Comparison of ENCODE assay signal across 8 cellular contexts in genomic region chr22:39316440-39317083, GRCh38. TPM values are rescaled to one million over a fixed set of nuclear protein-coding genes. Genes with fewer than 3 reads are reported as not detected.
DNase-seq lines count a peak whose midpoint lies in the region; ATAC-seq and TF ChIP-seq lines count a peak whose summit lies in the region.

No MANE protein-coding gene starts in this region.

- no peak overlapping the region for H2AFZ ChIP-seq in DND-41 (ENCODE audit: low read depth, low read length)

- ATAC-seq in DND-41 (ENCODE audit: insufficient read depth, low read depth) (peak; percentile 42), GM19455 (IDR thresholded peaks at IDR 0.05; ENCODE audit: unreplicated experiment) (no peak), HG02852 (IDR thresholded peaks at IDR 0.05; ENCODE audit: unreplicated experiment) (no peak)

- intact Hi-C loops in left ventricle myocardium inferior (cut with micrococcal nuclease), result no loop called here

- DNase-seq in DND-41 (peak; percentile 75), MG63 (peak; percentile 80), T-helper 1 cell (peak; percentile 44 to 83 (median 65)), amniotic epithelial cell (ENCODE audit: low read depth) (peak; percentile 93), left ventricle myocardium inferior (peak; percentile 61)

- H4K20me1 ChIP-seq in DND-41 (ENCODE audit: insufficient read depth, low read length), result peaks cover 75% of the 10 kb centered on the region

- peak overlapping the region; percentile 69 for H3K4me2 ChIP-seq in DND-41 (ENCODE audit: insufficient read depth, low read length)

- H3K9me3 ChIP-seq in DND-41 (ENCODE audit: insufficient read depth, low read length, severe bottlenecking) (no peaks in the 10 kb centered on the region), MG63 (peaks cover 4% of the 10 kb centered on the region; the same call in 1 of the 2 replicates), left ventricle myocardium inferior (replicated peaks) (no peaks in the 10 kb centered on the region)

- peak overlapping the region in 1 of 2 experiments; percentile 44; a peak in 1 of 4 replicates for H3K4me3 ChIP-seq in DND-41 (ENCODE audit: low read depth in 1 of 2, low read length in 2 of 2)
- H3K4me3 ChIP-seq in MG63, result peak overlapping the region; percentile 91
- peak overlapping the region; percentile 87 for H3K4me3 ChIP-seq in left ventricle myocardium inferior
- peak overlapping the region; percentile 48 for H3K4me3 ChIP-seq in rectal smooth muscle tissue (ENCODE audit: low read length)

- H3K4me1 ChIP-seq in DND-41 (ENCODE audit: insufficient read depth, low read length), result peaks cover 52% of the 10 kb centered on the region
- H3K4me1 ChIP-seq in left ventricle myocardium inferior, result peaks cover 83% of the 10 kb centered on the region
- peaks cover 20% of the 10 kb centered on the region for H3K4me1 ChIP-seq in rectal smooth muscle tissue (ENCODE audit: control insufficient read depth, insufficient read depth, low read length)

- H3K9ac ChIP-seq in DND-41 (ENCODE audit: low read depth, low read length), result peak overlapping the region; percentile 79
- no peak overlapping the region for H3K9ac ChIP-seq in rectal smooth muscle tissue (ENCODE audit: low read length)

- H3K27me3 ChIP-seq in DND-41 (ENCODE audit: insufficient read depth, low read length, poor library complexity), result no peaks in the 10 kb centered on the region
- no peaks in the 10 kb centered on the region; the same call in 1 of the 2 replicates for H3K27me3 ChIP-seq in MG63
- H3K27me3 ChIP-seq in left ventricle myocardium inferior (ENCODE audit: low read depth), result no peaks in the 10 kb centered on the region
- no peaks in the 10 kb centered on the region for H3K27me3 ChIP-seq in rectal smooth muscle tissue (ENCODE audit: control insufficient read depth, insufficient read depth, low read length)

- H3K36me3 ChIP-seq in DND-41 (ENCODE audit: insufficient read depth, low read length) (peaks cover 77% of the 10 kb centered on the region), MG63 (peaks cover 77% of the 10 kb centered on the region), left ventricle myocardium inferior (peaks cover 66% of the 10 kb centered on the region), rectal smooth muscle tissue (ENCODE audit: control insufficient read depth, insufficient read depth, low read length) (peaks cover 61% of the 10 kb centered on the region)

- TF ChIP-seq CTCF in DND-41 (IDR thresholded peaks at IDR 0.05; ENCODE audit: borderline replicate concordance, extremely low read depth, low read length, poor library complexity, severe bottlenecking), result peak; percentile 88
- peak; percentile 85 for TF ChIP-seq CTCF in left ventricle myocardium inferior (IDR thresholded peaks at IDR 0.05; ENCODE audit: borderline replicate concordance)

- H3K79me2 ChIP-seq in DND-41 (ENCODE audit: insufficient read depth, low read length), result peaks cover 55% of the 10 kb centered on the region

- H3K27ac ChIP-seq in DND-41 (ENCODE audit: low read length), result peak overlapping the region; percentile 77
- peak overlapping the region; percentile 93 for H3K27ac ChIP-seq in left ventricle myocardium inferior (replicated peaks)
- H3K27ac ChIP-seq in rectal smooth muscle tissue (ENCODE audit: low read depth, low read length), result peak overlapping the region; percentile 51

RNA-seq across cellular contexts. Expression of gene RPL3, which starts 2.9 kb away (rescaled TPM):
- 2,271 and 3,763 TPM in 2 replicates for total RNA-seq in MG63 (2014; rRNA removed; shearing (Covaris generic); ENCODE audit: low replicate concordance)
- 325 TPM for total RNA-seq in left ventricle myocardium inferior

RNA-seq across cellular contexts. Expression of gene SYNGR1, which starts 33.2 kb away (rescaled TPM):
- 32.3 and 58.3 TPM in 2 replicates for total RNA-seq in MG63 (2014; rRNA removed; shearing (Covaris generic); ENCODE audit: low replicate concordance)
- 37.7 TPM for total RNA-seq in left ventricle myocardium inferior
